11 cellular contexts compared by ENCODE assay signal in the genomic region with DNA sequence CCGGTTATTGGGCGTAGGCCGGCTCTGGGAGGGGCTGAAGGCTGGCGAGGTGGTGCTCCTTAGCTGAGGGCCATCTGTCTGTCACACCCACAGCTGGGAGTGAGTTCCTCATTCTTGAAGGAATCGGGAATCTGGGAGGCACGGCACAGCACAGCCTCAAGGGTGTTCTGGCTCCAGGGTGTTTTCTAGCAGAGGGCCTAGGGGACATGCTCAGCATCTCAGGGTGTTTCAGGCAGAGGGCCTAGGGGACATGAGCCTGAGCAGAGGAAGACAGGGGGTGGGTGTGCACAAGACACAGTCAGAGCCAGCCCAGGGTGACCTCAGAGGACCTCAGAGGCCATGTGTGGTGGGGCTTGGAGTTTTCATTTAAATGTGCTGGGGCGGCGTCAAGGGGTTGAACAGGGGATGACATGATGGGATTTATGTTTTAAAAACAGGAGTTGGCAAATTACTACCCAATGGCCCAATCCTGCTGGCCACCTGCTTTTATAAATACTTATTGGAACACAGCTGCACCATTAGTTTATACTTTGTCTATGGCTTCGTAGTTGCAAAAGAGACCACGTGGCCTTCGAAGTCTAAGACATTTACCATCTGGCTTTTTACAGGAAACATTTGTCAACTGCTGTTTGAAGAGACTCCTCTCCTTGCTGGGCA.
DNase-seq lines count a peak whose midpoint lies in the region; ATAC-seq, FAIRE-seq and TF ChIP-seq lines count a peak whose summit lies in the region.
"Had no signal": no experiment of that assay in that cellular context is flagged by ENCODE, and none has a peak within 500 bp of the region (broad histone marks: within the 10 kb centered on the region; RNA-seq: fewer than 3 reads in every experiment).

No MANE protein-coding gene starts in this region.

- H3K36me3 Mint-ChIP-seq in activated CD4-positive, alpha-beta T cell treated with anti-CD3 and anti-CD28 coated beads for 36 hours (ENCODE audit: low read depth): peaks cover 6% of the 10 kb centered on the region
- no peaks in the 10 kb centered on the region for H3K36me3 Mint-ChIP-seq in astrocyte (ENCODE audit: low read depth, unreplicated experiment)
- H3K36me3 Mint-ChIP-seq in endothelial cell (ENCODE audit: low read depth, unreplicated experiment): no peaks in the 10 kb centered on the region

- FAIRE-seq in astrocyte (lab: Jason Lieb, UNC): no peak

- no peaks in the 10 kb centered on the region for H3K79me2 ChIP-seq in astrocyte (ENCODE audit: insufficient read depth, low read length)

- H3K27ac Mint-ChIP-seq in activated CD4-positive, alpha-beta T cell treated with anti-CD3 and anti-CD28 coated beads for 36 hours: peak overlapping the region; percentile 88
- H3K27ac Mint-ChIP-seq in astrocyte (ENCODE audit: unreplicated experiment) (peak overlapping the region; percentile 86), endothelial cell (ENCODE audit: unreplicated experiment) (no peak overlapping the region)
- H3K27ac Mint-ChIP-seq: nephron had no signal

- no peaks in the 10 kb centered on the region for H3K9me3 Mint-ChIP-seq in activated CD4-positive, alpha-beta T cell treated with anti-CD3 and anti-CD28 coated beads for 36 hours (ENCODE audit: low read depth)
- H3K9me3 Mint-ChIP-seq in astrocyte (ENCODE audit: unreplicated experiment) (no peaks in the 10 kb centered on the region), endothelial cell (ENCODE audit: unreplicated experiment) (no peaks in the 10 kb centered on the region)
- H3K9me3 Mint-ChIP-seq: nephron had no signal

- TF ChIP-seq CTCF in astrocyte (IDR thresholded peaks at IDR 0.05; ENCODE audit: insufficient read depth, low read depth, low read length): no peak
- TF ChIP-seq CTCF in tibial artery (IDR thresholded peaks at IDR 0.05): peak in 1 of 2 experiments; percentile 9
- no peak for TF ChIP-seq CTCF in endothelial cell (IDR thresholded peaks at IDR 0.05; ENCODE audit: unreplicated experiment)

- no peaks in the 10 kb centered on the region for H3K27me3 Mint-ChIP-seq in activated CD4-positive, alpha-beta T cell treated with anti-CD3 and anti-CD28 coated beads for 36 hours
- peaks cover 4% of the 10 kb centered on the region for H3K27me3 Mint-ChIP-seq in astrocyte (ENCODE audit: low read depth, unreplicated experiment)
- H3K27me3 Mint-ChIP-seq in endothelial cell (ENCODE audit: unreplicated experiment): peaks cover 5% of the 10 kb centered on the region
- H3K27me3 Mint-ChIP-seq: B cell had no signal

- H3K4me3 Mint-ChIP-seq in activated CD4-positive, alpha-beta T cell treated with anti-CD3 and anti-CD28 coated beads for 36 hours: no peak overlapping the region
- peak overlapping the region; percentile 57 for H3K4me3 Mint-ChIP-seq in astrocyte (ENCODE audit: unreplicated experiment)
- no peak overlapping the region for H3K4me3 Mint-ChIP-seq in endothelial cell (ENCODE audit: unreplicated experiment)
- H3K4me3 Mint-ChIP-seq: B cell, nephron had no signal

- intact Hi-C loops in activated CD4-positive, alpha-beta T cell treated with anti-CD3 and anti-CD28 coated beads for 36 hours (cut with DNase I, micrococcal nuclease): loop anchor here (5.0 to 10.0 kb wide), 3 partner anchors 238 to 403 kb away; partner anchors contain the start of gene RHEB (in 1 of the 2)
- intact Hi-C loops in left colon (cut with DNase I, micrococcal nuclease): no loop called here
- intact Hi-C loops in tibial artery (cut with DNase I; ENCODE audit: low total_unique reads): loop anchor here (5.0 to 10.0 kb wide), 2 partner anchors 130 to 293 kb away; no protein-coding TSS in a partner anchor

- no peaks in the 10 kb centered on the region for H4K20me1 ChIP-seq in astrocyte (ENCODE audit: insufficient read depth, low read length)

- H3K4me1 ChIP-seq in astrocyte (ENCODE audit: insufficient read depth, low read length) (peaks cover 48% of the 10 kb centered on the region), tibial artery (peaks cover 0 to 62% (median 51%) of the 10 kb centered on the region in 4 donors)

- CTCF ChIA-PET in activated CD4-positive, alpha-beta T cell treated with anti-CD3 and anti-CD28 coated beads for 36 hours (lab: Charles Lee): interaction anchor here (0.6 to 1.7 kb wide), 3 partner anchors 19 to 198 kb away, joined by 3 to 4 read pairs (median 4); no protein-coding TSS in a partner anchor

- H3K27ac ChIP-seq in astrocyte (ENCODE audit: low read depth, low read length) (peak overlapping the region; percentile 84), tibial artery (peak overlapping the region; percentile 69 to 80)

- POLR2A ChIA-PET in activated CD4-positive, alpha-beta T cell treated with anti-CD3 and anti-CD28 coated beads for 36 hours (lab: Charles Lee): no interaction called here

- H3K27me3 ChIP-seq in astrocyte (ENCODE audit: insufficient read depth, low read length): no peaks in the 10 kb centered on the region
- H3K27me3 ChIP-seq in tibial artery: no peaks in the 10 kb centered on the region

- no peak for DNase-seq in activated CD4-positive, alpha-beta T cell treated with anti-CD3 and anti-CD28 coated beads for 36 hours
- no peak for DNase-seq in activated CD4-positive, alpha-beta T cell treated with anti-CD3 and anti-CD28 coated beads, Interleukin-2, amount 50 U/mL, for 4 hours
- DNase-seq in astrocyte (ENCODE audit: low read depth) (no peak), left colon (peak; percentile 45 to 47), tibial artery (no peak), endothelial cell (ENCODE audit: low spot score) (no peak)
- DNase-seq: NCI-H2227 treated with DMSO at 0.1 percent for 48 hours had no signal

- peaks cover 25% of the 10 kb centered on the region for H3K4me1 Mint-ChIP-seq in activated CD4-positive, alpha-beta T cell treated with anti-CD3 and anti-CD28 coated beads for 36 hours
- H3K4me1 Mint-ChIP-seq in astrocyte (ENCODE audit: low read depth, unreplicated experiment) (peaks cover 33% of the 10 kb centered on the region), endothelial cell (ENCODE audit: unreplicated experiment) (peaks cover 4% of the 10 kb centered on the region)

- H3K4me3 ChIP-seq in astrocyte (ENCODE audit: insufficient read depth, low read depth, low read length) (no peak overlapping the region), tibial artery (no peak overlapping the region)

- ATAC-seq in activated CD4-positive, alpha-beta T cell treated with anti-CD3 and anti-CD28 coated beads for 36 hours: no peak
- peak; percentile 69 for ATAC-seq in left colon
- ATAC-seq in HG03432 (IDR thresholded peaks at IDR 0.05; ENCODE audit: unreplicated experiment): no peak
- ATAC-seq in GM18502 (IDR thresholded peaks at IDR 0.05; ENCODE audit: poor library complexity, unreplicated experiment): no peak

- no peak overlapping the region for H3K4me2 ChIP-seq in astrocyte (ENCODE audit: low read length)

- no peak overlapping the region for H2AFZ ChIP-seq in astrocyte (ENCODE audit: low read depth, low read length)

- H3K9me3 ChIP-seq in astrocyte (ENCODE audit: insufficient read depth, low read depth, low read length) (no peaks in the 10 kb centered on the region), tibial artery (no peaks in the 10 kb centered on the region)

- no peak overlapping the region for H3K9ac ChIP-seq in astrocyte (ENCODE audit: low read length)

- H3K36me3 ChIP-seq in astrocyte (ENCODE audit: insufficient read depth, low read length) (no peaks in the 10 kb centered on the region), tibial artery (no peaks in the 10 kb centered on the region)

Comparison
In these comparisons a context has a peak if more than half of its experiments do, and no peak if none do; other contexts are left out.
1. DNase-seq: peak in left colon (2 of 2); none in activated CD4-positive, alpha-beta T cell treated with anti-CD3 and anti-CD28 coated beads for 36 hours (single experiment), activated CD4-positive, alpha-beta T cell treated with anti-CD3 and anti-CD28 coated beads, Interleukin-2, amount 50 U/mL, for 4 hours (0 of 2), astrocyte (single experiment), tibial artery (0 of 2) and endothelial cell (single experiment).
2. intact Hi-C loops: an anchor here in activated CD4-positive, alpha-beta T cell treated with anti-CD3 and anti-CD28 coated beads for 36 hours (5.0 to 10.0 kb wide) and tibial artery (5.0 to 10.0 kb wide); none called in left colon.